Comparison of ENCODE assay signal across 18 cellular contexts in the genomic region with DNA sequence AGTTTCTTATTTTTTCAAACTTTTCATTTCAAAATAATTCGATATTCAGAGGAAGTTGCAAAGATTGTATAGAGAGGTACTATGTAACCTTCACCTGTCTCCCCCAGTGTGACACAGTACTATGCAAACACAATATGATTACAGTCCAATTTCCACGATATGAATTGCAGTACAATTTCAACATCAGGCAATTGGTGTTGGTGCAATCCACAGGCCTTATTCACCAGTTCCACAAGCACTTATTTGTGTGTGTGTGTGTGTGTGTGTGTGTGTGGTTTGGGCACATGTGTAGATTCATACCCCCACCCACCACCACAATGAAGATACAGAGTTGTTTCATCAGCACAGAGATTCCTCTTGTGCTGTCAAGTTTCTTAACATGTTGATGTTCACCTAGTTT.
DNase-seq lines count a peak whose midpoint lies in the region; ATAC-seq, FAIRE-seq and TF ChIP-seq lines count a peak whose summit lies in the region.
"Had no signal": no experiment of that assay in that cellular context is flagged by ENCODE, and none has a peak within 500 bp of the region (broad histone marks: within the 10 kb centered on the region; RNA-seq: fewer than 3 reads in every experiment).

No MANE protein-coding gene starts in this region.

- peak overlapping the region in 1 of 11 experiments; percentile 74; a peak in 1 of 22 replicates for H3K27ac ChIP-seq in BLaER1 treated with 17β-estradiol and CSF1 and Interleukin-3, amounts not matched to agents 10 nM and 100 nM
- H3K27ac ChIP-seq in HepG2 (ENCODE audit: extremely low read length, insufficient read depth, low read length) = no peak overlapping the region
- H3K27ac ChIP-seq in left ventricle myocardium inferior (replicated peaks) = no peak overlapping the region

- CTCF ChIA-PET in HepG2 (lab: Yijun Ruan, JAX; ENCODE audit: low intra/inter-chr PET ratio, low total read pairs) = no interaction called here

- no peak for TF ChIP-seq RAD21 in HepG2 (CRISPR knock-in tag; IDR thresholded peaks at IDR 0.05)

- no peak for FAIRE-seq in HepG2 (lab: Jason Lieb, UNC)
- FAIRE-seq: A204.1, K562 had no signal

- peak overlapping the region in 7 of 11 experiments; percentile 59 to 89 (median 79); a peak in 13 of 22 replicates for H3K4me2 ChIP-seq in BLaER1 treated with 17β-estradiol and CSF1 and Interleukin-3, amounts not matched to agents 10 nM and 100 nM
- H3K4me2 ChIP-seq in HepG2 (ENCODE audit: low read depth, low read length) = peak overlapping the region; percentile 60

- H3K27me3 Mint-ChIP-seq in stimulated activated memory B cell treated with anti-CD40 and anti-IgM and Interleukin-4, amounts not matched to agents 10 μg/mL and 1 μg/mL and 100 μg/mL, for 72 hours = no peaks in the 10 kb centered on the region

- H3K9me3 Mint-ChIP-seq in stimulated activated memory B cell treated with anti-CD40 and anti-IgM and Interleukin-4, amounts not matched to agents 10 μg/mL and 1 μg/mL and 100 μg/mL, for 72 hours = peaks cover 1% of the 10 kb centered on the region

- in situ Hi-C loops in HepG2 (cut with HindIII; ENCODE audit: extremely low pct_ligation_motif_present, low pct_unique_long_range_greater_than_20kb) = no loop called here
- in situ Hi-C loops in HAP-1 (cut with MboI; ENCODE audit: low sequenced_read_pairs) = no loop called here

- ATAC-seq in HepG2 (peak; percentile 57), HG02798 (IDR thresholded peaks at IDR 0.05; ENCODE audit: poor library complexity, unreplicated experiment) (no peak)
- ATAC-seq in stimulated activated memory B cell treated with anti-CD40 and anti-IgM and Interleukin-4, amounts not matched to agents 10 μg/mL and 1 μg/mL and 100 μg/mL, for 72 hours = no peak
- ATAC-seq: CD8-positive, alpha-beta T cell; K562 had no signal

- no peaks in the 10 kb centered on the region for H3K79me2 ChIP-seq in HepG2 (ENCODE audit: insufficient read depth, low read length)

- peak; percentile 52 for DNase-seq in amniotic epithelial cell (ENCODE audit: low read depth)
- DNase-seq in HepG2 (ENCODE audit: low spot score) = peak; percentile 52
- DNase-seq in HAP-1 (ENCODE audit: low spot score in 2 of 2) = no peak
- no peak for DNase-seq in NCI-H82 treated with DMSO at 0.1 percent for 48 hours (lab: John Stamatoyannopoulos, UW; ENCODE audit: unreplicated experiment)
- no peak for DNase-seq in left ventricle myocardium inferior
- DNase-seq: ACHN; AML-193; Calu3; CD8-positive, alpha-beta T cell; DMS79; GF-D8; GOT3; H7 had no signal

- no peak for TF ChIP-seq POLR2A in HepG2 (IDR thresholded peaks at IDR 0.05; ENCODE audit: insufficient read depth in 1 of 2, low read depth in 2 of 2, low read length in 2 of 2)

- H2AFZ ChIP-seq in HepG2 (ENCODE audit: low read length) = no peak overlapping the region

- no peak overlapping the region for H3K9ac ChIP-seq in BLaER1 treated with 17β-estradiol and CSF1 and Interleukin-3, amounts not matched to agents 10 nM and 100 nM
- H3K9ac ChIP-seq in HepG2 (ENCODE audit: insufficient read depth, low read depth, low read length) = no peak overlapping the region

- POLR2A ChIA-PET in HepG2 (lab: Yijun Ruan, JAX) = interaction anchor here (1.3 to 1.8 kb wide), 4 partner anchors 112 to 314 kb away, joined by 3 to 5 read pairs (median 4); no protein-coding TSS in a partner anchor

- peaks cover 0 to 3% (median 2%) of the 10 kb centered on the region in 11 experiments; a peak in 14 of 22 replicates for H3K9me3 ChIP-seq in BLaER1 treated with 17β-estradiol and CSF1 and Interleukin-3, amounts not matched to agents 10 nM and 100 nM (replicated peaks in 1 of 11)
- H3K9me3 ChIP-seq in HepG2 (ENCODE audit: low read length) = no peaks in the 10 kb centered on the region
- H3K9me3 ChIP-seq in HAP-1 = no peaks in the 10 kb centered on the region
- H3K9me3 ChIP-seq in left ventricle myocardium inferior (replicated peaks) = peaks cover 1% of the 10 kb centered on the region

- H3K4me3 Mint-ChIP-seq in stimulated activated memory B cell treated with anti-CD40 and anti-IgM and Interleukin-4, amounts not matched to agents 10 μg/mL and 1 μg/mL and 100 μg/mL, for 72 hours = no peak overlapping the region
- H3K4me3 Mint-ChIP-seq: CD8-positive, alpha-beta T cell had no signal

- H3K36me3 ChIP-seq in BLaER1 treated with 17β-estradiol and CSF1 and Interleukin-3, amounts not matched to agents 10 nM and 100 nM = no peaks in the 10 kb centered on the region
- H3K36me3 ChIP-seq in HepG2 (replicated peaks in 1 of 2; ENCODE audit: control insufficient read depth in 1 of 2, insufficient read depth in 2 of 2, low read length in 2 of 2) (no peaks in the 10 kb centered on the region), HAP-1 (replicated peaks) (no peaks in the 10 kb centered on the region), left ventricle myocardium inferior (no peaks in the 10 kb centered on the region)

- 0% methylated on average over 2 of the region's 2 CpGs for WGBS in HepG2 (ENCODE audit: low lambda C conversion rate)

- H3K27me3 ChIP-seq in BLaER1 treated with 17β-estradiol and CSF1 and Interleukin-3, amounts not matched to agents 10 nM and 100 nM = no peaks in the 10 kb centered on the region
- H3K27me3 ChIP-seq in HepG2 (ENCODE audit: control insufficient read depth in 1 of 2, insufficient read depth in 2 of 2, low read length in 2 of 2) = peaks cover 0 to 10% of the 10 kb centered on the region in 2 experiments; a peak in 3 of 5 replicates
- no peaks in the 10 kb centered on the region for H3K27me3 ChIP-seq in HAP-1 (ENCODE audit: low read depth)
- H3K27me3 ChIP-seq in left ventricle myocardium inferior (ENCODE audit: low read depth) = peaks cover 31% of the 10 kb centered on the region

- H3K36me3 Mint-ChIP-seq in stimulated activated memory B cell treated with anti-CD40 and anti-IgM and Interleukin-4, amounts not matched to agents 10 μg/mL and 1 μg/mL and 100 μg/mL, for 72 hours = no peaks in the 10 kb centered on the region
- H3K36me3 Mint-ChIP-seq: CD8-positive, alpha-beta T cell had no signal

- H3K4me3 ChIP-seq in BLaER1 treated with 17β-estradiol and CSF1 and Interleukin-3, amounts not matched to agents 10 nM and 100 nM = no peak overlapping the region
- no peak overlapping the region for H3K4me3 ChIP-seq in HepG2 (replicated peaks in 1 of 3; ENCODE audit: insufficient read depth in 1 of 3, low read depth in 2 of 3, low read length in 3 of 3)
- H3K4me3 ChIP-seq in HAP-1 = no peak overlapping the region
- no peak overlapping the region for H3K4me3 ChIP-seq in left ventricle myocardium inferior
- H3K4me3 ChIP-seq: K562 had no signal

- TF ChIP-seq CTCF in HepG2 (CRISPR knock-in tag; IDR thresholded peaks at IDR 0.05) = no peak
- TF ChIP-seq CTCF in left ventricle myocardium inferior (IDR thresholded peaks at IDR 0.05; ENCODE audit: borderline replicate concordance) = no peak

- no TSS peak for BruUV-seq in HepG2 (replicated peaks; lab: Mats Ljungman, UMichigan)

- H4K20me1 ChIP-seq in BLaER1 treated with 17β-estradiol and CSF1 and Interleukin-3, amounts not matched to agents 10 nM and 100 nM = no peaks in the 10 kb centered on the region; a peak in 1 of 22 replicates
- no peaks in the 10 kb centered on the region for H4K20me1 ChIP-seq in HepG2 (ENCODE audit: insufficient read depth, low read length)

- H3K4me1 ChIP-seq in BLaER1 treated with 17β-estradiol and CSF1 and Interleukin-3, amounts not matched to agents 10 nM and 100 nM = peaks cover 31 to 82% (median 80%) of the 10 kb centered on the region in 10 experiments
- H3K4me1 ChIP-seq in HepG2 (ENCODE audit: insufficient read depth, low read length) (peaks cover 33% of the 10 kb centered on the region), HAP-1 (peaks cover 3% of the 10 kb centered on the region; the same call in 1 of the 2 replicates), left ventricle myocardium inferior (no peaks in the 10 kb centered on the region)

- TF ChIP-seq EP300 in HepG2 (IDR thresholded peaks at IDR 0.05; ENCODE audit: low read depth in 2 of 2, low read length in 2 of 2) (no peak), HepG2 (CRISPR knock-in tag; IDR thresholded peaks at IDR 0.05; ENCODE audit: borderline replicate concordance) (no peak)

- peaks cover 61% of the 10 kb centered on the region for H3K4me1 Mint-ChIP-seq in stimulated activated memory B cell treated with anti-CD40 and anti-IgM and Interleukin-4, amounts not matched to agents 10 μg/mL and 1 μg/mL and 100 μg/mL, for 72 hours

- peak overlapping the region; percentile 97 for H3K27ac Mint-ChIP-seq in stimulated activated memory B cell treated with anti-CD40 and anti-IgM and Interleukin-4, amounts not matched to agents 10 μg/mL and 1 μg/mL and 100 μg/mL, for 72 hours
- H3K27ac Mint-ChIP-seq: CD8-positive, alpha-beta T cell had no signal

- intact Hi-C loops in HepG2 (cut with micrococcal nuclease; ENCODE audit: unreplicated experiment) = no loop called here
- intact Hi-C loops in left ventricle myocardium inferior (cut with micrococcal nuclease) = no loop called here

TF ChIP-seq in HepG2, 621 proteins besides CTCF, POLR2A, EP300 and RAD21 (continues in another document):
- no peak for TF ChIP-seq NFKBIZ (CRISPR knock-in tag; IDR thresholded peaks at IDR 0.05)

Comparison
In these comparisons a context has a peak if more than half of its experiments do, and no peak if none do; other contexts are left out.
1. DNase-seq: peak in amniotic epithelial cell (single experiment) and HepG2 (single experiment); none in HAP-1 (0 of 2), NCI-H82 treated with DMSO at 0.1 percent for 48 hours (single experiment) and left ventricle myocardium inferior (single experiment).